In genomic region chr10:119103687-119104652, GRCh38 we compare ENCODE assay signal across 8 cellular contexts. TPM values are rescaled to one million over a fixed set of nuclear protein-coding genes. Genes with fewer than 3 reads are reported as not detected.
DNase-seq lines count a peak whose midpoint lies in the region; ATAC-seq and TF ChIP-seq lines count a peak whose summit lies in the region.

DENND10 (plus strand) TSS chr10:119104113; CDS start chr10:119104143, 30 bp downstream.

- peaks cover 5% of the 10 kb centered on the region; the same call in 1 of the 2 replicates for H3K36me3 Mint-ChIP-seq in HFFc6 (ENCODE audit: low read depth)
- peaks cover 5% of the 10 kb centered on the region for H3K36me3 Mint-ChIP-seq in activated CD4-positive, alpha-beta T cell treated with anti-CD3 and anti-CD28 coated beads for 36 hours (ENCODE audit: low read depth)

- POLR2A ChIA-PET in activated CD4-positive, alpha-beta T cell treated with anti-CD3 and anti-CD28 coated beads for 36 hours (lab: Charles Lee) = interaction anchor here (1.0 kb wide), 2 partner anchors 25 to 28 kb away, joined by 3 read pairs; no protein-coding TSS in a partner anchor

- H3K27me3 Mint-ChIP-seq in HFFc6 (ENCODE audit: insufficient read depth) = peaks cover 3% of the 10 kb centered on the region; the same call in 1 of the 2 replicates
- no peaks in the 10 kb centered on the region for H3K27me3 Mint-ChIP-seq in activated CD4-positive, alpha-beta T cell treated with anti-CD3 and anti-CD28 coated beads for 36 hours

- ATAC-seq in activated CD4-positive, alpha-beta T cell treated with anti-CD3 and anti-CD28 coated beads for 36 hours = peak; percentile 92

- peaks cover 19% of the 10 kb centered on the region for H3K4me1 Mint-ChIP-seq in HFFc6 (ENCODE audit: low read depth)
- peaks cover 10% of the 10 kb centered on the region for H3K4me1 Mint-ChIP-seq in activated CD4-positive, alpha-beta T cell treated with anti-CD3 and anti-CD28 coated beads for 36 hours

- no peaks in the 10 kb centered on the region for H3K27me3 ChIP-seq in layer of hippocampus (ENCODE audit: control insufficient read depth, insufficient read depth, low read length)

- intact Hi-C loops in activated CD4-positive, alpha-beta T cell treated with anti-CD3 and anti-CD28 coated beads for 36 hours (cut with DNase I, micrococcal nuclease) = loop anchor here (1.0 to 10.0 kb wide), 10 partner anchors 12 to 759 kb away; partner anchors contain the start of genes EIF3A (in 2 of the 2), SFXN4 (in 2 of the 2), FAM204A (in 1 of the 2) and INPP5F (in 1 of the 2)

- DNase-seq in NCI-H1417 (lab: John Stamatoyannopoulos, UW) (peak; percentile 32 to 80 (median 67)), NCI-H1417 treated with DMSO at 0.1 percent for 48 hours (lab: John Stamatoyannopoulos, UW) (no peak), HFFc6 (peak; percentile 52), NCI-H1092 treated with DMSO at 0.1 percent for 48 hours (lab: John Stamatoyannopoulos, UW) (peak; percentile 43)
- peak; percentile 90 for DNase-seq in activated CD4-positive, alpha-beta T cell treated with anti-CD3 and anti-CD28 coated beads for 36 hours
- peak; percentile 56 to 70 for DNase-seq in stimulated activated CD4-positive, alpha-beta T cell treated with anti-CD3 and anti-CD28 coated beads, Interleukin-1b, Interleukin-23, amount 100 ng/mL, for 1 hour (ENCODE audit: low read depth in 2 of 2)

- H3K9me3 Mint-ChIP-seq in HFFc6 = no peaks in the 10 kb centered on the region
- no peaks in the 10 kb centered on the region for H3K9me3 Mint-ChIP-seq in activated CD4-positive, alpha-beta T cell treated with anti-CD3 and anti-CD28 coated beads for 36 hours (ENCODE audit: low read depth)

- H3K27ac ChIP-seq in cingulate gyrus (ENCODE audit: low read depth, low read length) (peak within 1 kb of the TSS; percentile 49), layer of hippocampus (ENCODE audit: low read depth, low read length) (peak within 1 kb of the TSS; percentile 46)

- no peak for TF ChIP-seq CTCF in HFFc6 (IDR thresholded peaks at IDR 0.05)

- peak within 1 kb of the TSS; percentile 88 for H3K4me3 Mint-ChIP-seq in HFFc6
- peak within 1 kb of the TSS; percentile 70 for H3K4me3 Mint-ChIP-seq in activated CD4-positive, alpha-beta T cell treated with anti-CD3 and anti-CD28 coated beads for 36 hours

- CTCF ChIA-PET in activated CD4-positive, alpha-beta T cell treated with anti-CD3 and anti-CD28 coated beads for 36 hours (lab: Charles Lee) = interaction anchor here (0.6 to 1.3 kb wide), 5 partner anchors 12 to 27 kb away, joined by 3 to 5 read pairs (median 3); no protein-coding TSS in a partner anchor

- H3K27ac Mint-ChIP-seq in HFFc6 = no peak within 1 kb of the TSS
- no peak within 1 kb of the TSS for H3K27ac Mint-ChIP-seq in activated CD4-positive, alpha-beta T cell treated with anti-CD3 and anti-CD28 coated beads for 36 hours

RNA-seq across cellular contexts. Expression of gene DENND10, which starts in this region (rescaled TPM):
- total RNA-seq in HFFc6 (2021; fragmentation: NEBNext Ultra II Directional; extraction: Animal tissue kit (Norgen Biotek cat#: 25700)) = 10 to 100 TPM; 43.9 to 53.8 (median 46.8) TPM
- 10 to 100 TPM; 20.5 to 21.9 TPM for total RNA-seq in activated CD4-positive, alpha-beta T cell treated with anti-CD3 and anti-CD28 coated beads for 36 hours
